Comparison of ENCODE assay signal across 8 cellular contexts in the genomic region with DNA sequence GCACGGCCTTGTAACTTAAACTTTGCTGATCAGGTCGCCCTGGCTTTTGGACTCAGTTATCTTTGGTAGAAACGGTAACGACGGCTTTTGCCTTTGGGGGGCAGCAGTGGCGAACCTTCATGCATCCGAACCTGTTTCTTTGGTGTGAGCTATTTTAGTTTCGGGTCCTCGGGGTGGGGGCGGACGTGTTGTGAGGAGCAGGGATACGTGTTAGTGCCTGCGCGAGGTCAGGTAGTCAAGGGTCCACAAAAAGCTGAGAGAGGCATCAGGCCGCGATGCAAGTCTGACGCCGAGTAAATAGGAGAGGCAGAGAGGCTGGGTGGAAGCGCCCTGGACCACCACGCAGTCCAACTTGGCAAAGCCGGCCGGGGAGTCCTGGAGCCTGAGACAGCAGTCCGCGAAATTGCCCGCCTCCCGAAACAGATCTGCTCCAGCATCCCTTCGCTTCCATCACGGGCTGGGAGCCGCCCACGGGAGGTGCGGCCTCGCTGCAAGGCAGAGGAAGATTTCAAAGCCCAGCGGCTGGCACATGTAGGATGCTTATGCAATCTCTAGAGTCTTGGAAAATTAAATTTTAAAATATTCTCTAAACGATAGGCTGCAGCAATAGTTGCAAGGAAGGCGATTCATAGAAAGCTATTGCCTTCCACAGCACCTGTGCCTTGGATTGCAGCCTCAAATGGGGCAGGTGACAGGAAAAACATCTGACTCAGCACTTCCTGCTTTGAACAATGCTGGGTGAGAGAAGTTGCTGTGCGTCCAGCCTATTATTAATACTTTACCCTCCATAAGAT. TPM values are rescaled to one million over a fixed set of nuclear protein-coding genes. Genes with fewer than 3 reads are reported as not detected.
DNase-seq lines count a peak whose midpoint lies in the region; ATAC-seq and TF ChIP-seq lines count a peak whose summit lies in the region.

No MANE protein-coding gene starts in this region.

- H3K27me3 Mint-ChIP-seq in activated CD8-positive, alpha-beta memory T cell treated with anti-CD3 and anti-CD28 coated beads, Interleukin-2, amount 10 ng/mL, durations not matched to agents 7 days and 5 days = no peaks in the 10 kb centered on the region
- peaks cover 5% of the 10 kb centered on the region for H3K27me3 Mint-ChIP-seq in endothelial cell (ENCODE audit: unreplicated experiment)

- peak; percentile 37 for ATAC-seq in GM19324 (IDR thresholded peaks at IDR 0.05; ENCODE audit: low FRiP score, unreplicated experiment)
- peak; percentile 29 for ATAC-seq in HG03457 (IDR thresholded peaks at IDR 0.05; ENCODE audit: unreplicated experiment)
- ATAC-seq in activated CD8-positive, alpha-beta memory T cell treated with anti-CD3 and anti-CD28 coated beads, Interleukin-2, amount 10 ng/mL, durations not matched to agents 7 days and 5 days = peak; percentile 25

- H3K9me3 Mint-ChIP-seq in activated CD8-positive, alpha-beta memory T cell treated with anti-CD3 and anti-CD28 coated beads, Interleukin-2, amount 10 ng/mL, durations not matched to agents 7 days and 5 days (ENCODE audit: low read depth) = no peaks in the 10 kb centered on the region
- no peaks in the 10 kb centered on the region for H3K9me3 Mint-ChIP-seq in endothelial cell (ENCODE audit: unreplicated experiment)

- peak overlapping the region; percentile 23; the same call in 1 of the 2 replicates for H3K27ac ChIP-seq in C4-2B

- H3K36me3 Mint-ChIP-seq in activated CD8-positive, alpha-beta memory T cell treated with anti-CD3 and anti-CD28 coated beads, Interleukin-2, amount 10 ng/mL, durations not matched to agents 7 days and 5 days = no peaks in the 10 kb centered on the region
- no peaks in the 10 kb centered on the region for H3K36me3 Mint-ChIP-seq in endothelial cell (ENCODE audit: low read depth, unreplicated experiment)

- DNase-seq in NCI-H748 treated with DMSO at 0.1 percent for 48 hours (lab: John Stamatoyannopoulos, UW) (peak; percentile 76), endothelial cell (ENCODE audit: low spot score) (peak; percentile 72), midbrain (lab: John Stamatoyannopoulos, UW) (peak; percentile 80)
- peak; percentile 91 for DNase-seq in activated CD8-positive, alpha-beta memory T cell treated with anti-CD3 and anti-CD28 coated beads, Interleukin-2, amount 10 ng/mL, durations not matched to agents 7 days and 5 days
- peak; percentile 58 to 71 for DNase-seq in stimulated activated CD8-positive, alpha-beta memory T cell treated with anti-CD3 and anti-CD28 coated beads, Interleukin-15, amount 100 ng/mL, for 48 hours (ENCODE audit: low read depth in 2 of 2)

- H3K27ac Mint-ChIP-seq in activated CD8-positive, alpha-beta memory T cell treated with anti-CD3 and anti-CD28 coated beads, Interleukin-2, amount 10 ng/mL, durations not matched to agents 7 days and 5 days = peak overlapping the region; percentile 97
- peak overlapping the region; percentile 73 for H3K27ac Mint-ChIP-seq in endothelial cell (ENCODE audit: unreplicated experiment)

- peak; percentile 80 for TF ChIP-seq CTCF in C4-2B (conservative IDR thresholded peaks at IDR 0.05)
- TF ChIP-seq CTCF in endothelial cell (IDR thresholded peaks at IDR 0.05; ENCODE audit: unreplicated experiment) = peak; percentile 55

- CTCF ChIA-PET in activated CD8-positive, alpha-beta memory T cell treated with anti-CD3 and anti-CD28 coated beads, Interleukin-2, amount 10 ng/mL, durations not matched to agents 7 days and 5 days (lab: Charles Lee) = interaction anchor here (0.7 to 5.6 kb wide), 25 partner anchors 9 to 307 kb away, joined by 3 to 36 read pairs (median 5); partner anchors contain the start of genes BIVM, ERCC5, POGLUT2 and TEX30

- peaks cover 39% of the 10 kb centered on the region for H3K4me1 Mint-ChIP-seq in activated CD8-positive, alpha-beta memory T cell treated with anti-CD3 and anti-CD28 coated beads, Interleukin-2, amount 10 ng/mL, durations not matched to agents 7 days and 5 days
- peaks cover 32% of the 10 kb centered on the region for H3K4me1 Mint-ChIP-seq in endothelial cell (ENCODE audit: unreplicated experiment)

- peak overlapping the region; percentile 91 for H3K4me3 Mint-ChIP-seq in activated CD8-positive, alpha-beta memory T cell treated with anti-CD3 and anti-CD28 coated beads, Interleukin-2, amount 10 ng/mL, durations not matched to agents 7 days and 5 days
- peak overlapping the region; percentile 93 for H3K4me3 Mint-ChIP-seq in endothelial cell (ENCODE audit: unreplicated experiment)

RNA-seq across cellular contexts. Expression of gene TPP2, which starts 4.6 kb away (rescaled TPM):
- 10 to 100 TPM; 74.8 to 95.7 TPM for total RNA-seq in activated CD8-positive, alpha-beta memory T cell treated with anti-CD3 and anti-CD28 coated beads, Interleukin-2, amount 10 ng/mL, durations not matched to agents 7 days and 5 days
- 91.2 TPM for total RNA-seq in endothelial cell (ENCODE audit: unreplicated experiment)

Comparison
In these comparisons a context has a peak if more than half of its experiments do, and no peak if none do; other contexts are left out.
1. Peak in every context shown above with its lines: DNase-seq, ATAC-seq and H3K27ac ChIP-seq.